In the genomic region with DNA sequence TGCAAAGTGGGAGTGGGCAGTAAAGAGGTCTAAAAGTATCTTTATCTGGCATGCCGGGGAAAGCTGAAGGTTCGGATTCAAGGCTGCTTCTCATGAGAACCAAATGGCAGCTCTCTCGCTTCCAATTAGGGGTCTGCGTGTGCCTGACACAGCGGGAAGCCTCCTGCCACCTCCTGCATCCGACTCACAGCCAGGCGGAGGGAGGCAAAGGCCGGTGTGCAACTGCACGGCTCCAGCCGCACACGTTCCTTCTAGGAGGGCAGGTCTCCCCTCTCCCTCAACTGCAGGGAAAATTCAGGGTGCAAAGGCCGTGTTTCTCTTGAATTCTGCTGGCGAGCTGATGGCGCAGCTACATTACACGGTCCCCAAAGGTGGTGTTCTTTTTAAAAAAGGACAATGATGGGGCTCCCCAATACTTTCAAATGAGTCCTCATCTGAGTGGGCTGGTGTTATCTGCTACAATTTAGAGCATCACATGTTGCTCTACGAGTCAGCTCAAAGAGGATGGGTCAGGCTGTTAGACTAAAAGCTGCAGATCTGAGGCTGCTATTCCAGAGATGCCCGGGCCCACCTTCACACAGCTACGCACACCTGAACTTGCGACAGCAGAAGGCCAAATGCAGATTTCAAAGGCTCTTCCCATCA, we compare ENCODE assay signal across 1 cellular context.
TF ChIP-seq lines count a peak whose summit lies in the region.

No MANE protein-coding gene starts in this region.

TF ChIP-seq in IMR-90, 13 proteins besides CTCF, POLR2A, EP300 and RAD21:
- no peak for TF ChIP-seq BHLHE40 (IDR thresholded peaks at IDR 0.05; ENCODE audit: low read depth, low read length)
- no peak for TF ChIP-seq SMC3 (IDR thresholded peaks at IDR 0.05; ENCODE audit: low read depth, low read length)
- TF ChIP-seq, protein P1, sequence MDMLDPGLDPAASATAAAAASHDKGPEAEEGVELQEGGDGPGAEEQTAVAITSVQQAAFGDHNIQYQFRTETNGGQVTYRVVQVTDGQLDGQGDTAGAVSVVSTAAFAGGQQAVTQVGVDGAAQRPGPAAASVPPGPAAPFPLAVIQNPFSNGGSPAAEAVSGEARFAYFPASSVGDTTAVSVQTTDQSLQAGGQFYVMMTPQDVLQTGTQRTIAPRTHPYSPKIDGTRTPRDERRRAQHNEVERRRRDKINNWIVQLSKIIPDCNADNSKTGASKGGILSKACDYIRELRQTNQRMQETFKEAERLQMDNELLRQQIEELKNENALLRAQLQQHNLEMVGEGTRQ (IDR thresholded peaks at IDR 0.05; ENCODE audit: low read depth, low read length), result no peak
- TF ChIP-seq MAZ (IDR thresholded peaks at IDR 0.05; ENCODE audit: borderline replicate concordance, low read depth, low read length), result no peak
- TF ChIP-seq CHD1 (IDR thresholded peaks at IDR 0.05; ENCODE audit: low read depth, low read length), result no peak
- TF ChIP-seq RFX5 (IDR thresholded peaks at IDR 0.05; ENCODE audit: low read depth, low read length), result no peak
- no peak for TF ChIP-seq RCOR1 (IDR thresholded peaks at IDR 0.05; ENCODE audit: insufficient replicate concordance, low read length)
TF ChIP-seq in IMR-90: peak in this region for 0.
